In the genomic region with DNA sequence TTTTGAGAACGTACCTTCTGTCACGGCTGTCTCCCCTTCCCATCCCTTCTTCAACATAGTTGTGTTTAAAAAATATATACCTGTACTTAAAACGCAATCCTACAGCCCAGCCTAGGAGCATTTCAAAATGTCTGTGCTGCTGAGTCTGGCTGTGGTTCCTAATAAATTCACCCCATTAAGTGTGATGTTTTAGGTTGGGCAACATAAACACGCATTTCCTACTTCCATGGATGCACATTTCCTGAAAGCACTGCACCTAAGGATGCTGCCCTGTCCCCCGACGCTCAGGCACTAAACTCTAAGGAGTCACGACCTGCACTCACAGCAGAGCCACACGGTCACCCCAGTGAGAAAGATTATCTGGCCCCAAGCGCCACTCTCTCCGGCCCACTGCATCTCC, we compare ENCODE assay signal across 8 cellular contexts. TPM values are rescaled to one million over a fixed set of nuclear protein-coding genes. Genes with fewer than 3 reads are reported as not detected.
A peak's percentile ranks its signal among the peaks of the same experiment; 100 is the strongest.
DNase-seq lines count a peak whose midpoint lies in the region; ATAC-seq and TF ChIP-seq lines count a peak whose summit lies in the region.

No MANE protein-coding gene starts in this region.

- H3K4me1 ChIP-seq in thoracic aorta (ENCODE audit: control insufficient read depth in 1 of 2, low read depth in 2 of 2): peaks cover 36 to 58% of the 10 kb centered on the region in 2 donors

- peak overlapping the region; percentile 98 for H3K4me3 Mint-ChIP-seq in activated T-cell treated with anti-CD3 and anti-CD28 coated beads, Interleukin-2, amount 50 U/mL, for 4 hours

- no peaks in the 10 kb centered on the region for H3K36me3 Mint-ChIP-seq in activated T-cell treated with anti-CD3 and anti-CD28 coated beads, Interleukin-2, amount 50 U/mL, for 4 hours (ENCODE audit: insufficient read depth)

- no peaks in the 10 kb centered on the region for H3K36me3 ChIP-seq in thoracic aorta

- ATAC-seq in activated T-cell treated with anti-CD3 and anti-CD28 coated beads, Interleukin-2, amount 50 U/mL, for 4 hours: no peak
- peak; percentile 6 for ATAC-seq in HG03521 (IDR thresholded peaks at IDR 0.05; ENCODE audit: unreplicated experiment)
- no peak for ATAC-seq in thoracic aorta (ENCODE audit: insufficient number of reproducible peaks, low FRiP score, low read depth)

- no peaks in the 10 kb centered on the region for H3K27me3 Mint-ChIP-seq in activated T-cell treated with anti-CD3 and anti-CD28 coated beads, Interleukin-2, amount 50 U/mL, for 4 hours (ENCODE audit: low read depth)

- H3K9me3 ChIP-seq in thoracic aorta: no peaks in the 10 kb centered on the region

- H3K4me3 ChIP-seq in thoracic aorta: peak overlapping the region; percentile 96

- peak overlapping the region; percentile 98 for H3K27ac ChIP-seq in layer of hippocampus (ENCODE audit: low read depth, low read length)
- peak overlapping the region; percentile 97 to 99 for H3K27ac ChIP-seq in thoracic aorta

- DNase-seq in activated T-cell treated with anti-CD3 and anti-CD28 coated beads, Interleukin-2, amount 50 U/mL, for 4 hours: no peak
- DNase-seq in activated T-cell treated with anti-CD3 and anti-CD28 coated beads, Interleukin-2, amount 50 U/mL, for 1 hour: no peak
- DNase-seq in amniotic epithelial cell (ENCODE audit: low read depth) (peak; percentile 36), thoracic aorta (ENCODE audit: low spot score) (no peak), H4 (ENCODE audit: low spot score) (no peak), ecto neural progenitor cell (ENCODE audit: low spot score) (no peak)

- no peak for TF ChIP-seq CTCF in thoracic aorta (IDR thresholded peaks at IDR 0.05)

- H3K27me3 ChIP-seq in layer of hippocampus (ENCODE audit: control insufficient read depth, insufficient read depth, low read length) (no peaks in the 10 kb centered on the region), thoracic aorta (replicated peaks; ENCODE audit: insufficient read depth) (no peaks in the 10 kb centered on the region)

- H3K9me3 Mint-ChIP-seq in activated T-cell treated with anti-CD3 and anti-CD28 coated beads, Interleukin-2, amount 50 U/mL, for 4 hours: no peaks in the 10 kb centered on the region

- peaks cover 47% of the 10 kb centered on the region for H3K4me1 Mint-ChIP-seq in activated T-cell treated with anti-CD3 and anti-CD28 coated beads, Interleukin-2, amount 50 U/mL, for 4 hours (ENCODE audit: low read depth)

RNA-seq across cellular contexts. Expression of gene REV3L, which starts 1.2 kb away (rescaled TPM):
- 10 to 100 TPM; 12.7 to 18.8 (median 14.5) TPM for total RNA-seq in activated T-cell treated with anti-CD3 and anti-CD28 coated beads, Interleukin-2, amount 50 U/mL, for 4 hours
- total RNA-seq in thoracic aorta: 10 to 100 TPM; 25.6 to 59.8 TPM
- 8.4 and 11.5 TPM in 2 replicates for total RNA-seq in H4 (2014; rRNA removed; shearing (Covaris generic))
